1 cellular context compared by ENCODE assay signal in the genomic region with DNA sequence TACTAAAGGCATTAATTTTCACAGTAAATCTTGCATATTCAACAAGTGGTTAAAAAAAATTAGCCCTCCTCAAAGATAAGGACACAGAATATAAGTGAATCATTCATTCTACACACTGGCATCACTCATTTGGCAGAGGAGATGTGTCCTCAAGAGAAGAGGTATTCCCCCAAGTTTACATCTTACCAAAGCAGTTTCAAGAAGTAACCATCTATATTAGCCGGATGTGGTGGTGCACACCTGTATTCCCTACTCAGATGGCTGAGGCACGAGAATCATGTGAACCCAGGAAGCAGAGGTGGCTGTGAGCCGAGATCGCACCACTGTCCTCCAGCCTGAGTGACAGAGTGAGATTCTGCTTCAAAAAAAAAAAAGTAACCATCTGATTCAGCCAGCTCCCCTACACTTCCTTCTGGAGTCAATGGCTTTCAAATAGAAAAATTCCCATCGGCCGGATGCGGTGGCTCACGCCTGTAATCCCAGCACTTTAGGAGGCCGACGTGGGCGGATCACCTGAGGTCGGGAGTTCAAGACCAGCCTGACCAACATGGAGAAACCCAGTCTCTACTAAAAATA.
A peak's percentile ranks its signal among the peaks of the same experiment; 100 is the strongest.
TF ChIP-seq lines count a peak whose summit lies in the region.

No MANE protein-coding gene starts in this region.

TF ChIP-seq in HepG2, 621 proteins besides CTCF, POLR2A, EP300 and RAD21 (continued from another document):
- TF ChIP-seq, protein P1, sequence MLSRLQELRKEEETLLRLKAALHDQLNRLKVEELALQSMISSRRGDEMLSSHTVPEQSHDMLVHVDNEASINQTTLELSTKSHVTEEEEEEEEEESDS (CRISPR knock-in tag; IDR thresholded peaks at IDR 0.05; ENCODE audit: borderline replicate concordance) = 0 out of 2 replicates have a peak, but pooled peaks have one; percentile 42
- TF ChIP-seq SCMH1 (CRISPR knock-in tag; IDR thresholded peaks at IDR 0.05; ENCODE audit: borderline replicate concordance) (no peak), FOXK2 (IDR thresholded peaks at IDR 0.05) (no peak), MYNN (CRISPR knock-in tag; IDR thresholded peaks at IDR 0.05; ENCODE audit: low read depth) (no peak), ELF3 (CRISPR knock-in tag; IDR thresholded peaks at IDR 0.05) (no peak)
- TF ChIP-seq, protein P2, sequence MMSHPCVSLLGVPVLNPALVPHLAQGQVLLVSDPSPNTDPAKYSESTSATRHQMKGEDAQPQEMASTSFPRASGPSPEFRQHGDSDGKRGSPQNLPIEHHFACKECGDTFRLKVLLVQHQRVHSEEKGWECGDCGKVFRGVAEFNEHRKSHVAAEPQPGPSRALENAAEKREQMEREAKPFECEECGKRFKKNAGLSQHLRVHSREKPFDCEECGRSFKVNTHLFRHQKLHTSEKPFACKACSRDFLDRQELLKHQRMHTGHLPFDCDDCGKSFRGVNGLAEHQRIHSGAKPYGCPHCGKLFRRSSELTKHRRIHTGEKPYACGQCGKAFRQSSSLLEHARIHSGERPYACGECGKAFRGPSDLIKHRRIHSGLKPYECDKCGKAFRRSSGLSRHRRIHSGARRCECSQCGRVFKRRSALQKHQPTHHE (CRISPR knock-in tag; IDR thresholded peaks at IDR 0.05; ENCODE audit: borderline replicate concordance) = 0 out of 2 replicates have a peak, but pooled peaks have one; percentile 6
- TF ChIP-seq, protein P3, sequence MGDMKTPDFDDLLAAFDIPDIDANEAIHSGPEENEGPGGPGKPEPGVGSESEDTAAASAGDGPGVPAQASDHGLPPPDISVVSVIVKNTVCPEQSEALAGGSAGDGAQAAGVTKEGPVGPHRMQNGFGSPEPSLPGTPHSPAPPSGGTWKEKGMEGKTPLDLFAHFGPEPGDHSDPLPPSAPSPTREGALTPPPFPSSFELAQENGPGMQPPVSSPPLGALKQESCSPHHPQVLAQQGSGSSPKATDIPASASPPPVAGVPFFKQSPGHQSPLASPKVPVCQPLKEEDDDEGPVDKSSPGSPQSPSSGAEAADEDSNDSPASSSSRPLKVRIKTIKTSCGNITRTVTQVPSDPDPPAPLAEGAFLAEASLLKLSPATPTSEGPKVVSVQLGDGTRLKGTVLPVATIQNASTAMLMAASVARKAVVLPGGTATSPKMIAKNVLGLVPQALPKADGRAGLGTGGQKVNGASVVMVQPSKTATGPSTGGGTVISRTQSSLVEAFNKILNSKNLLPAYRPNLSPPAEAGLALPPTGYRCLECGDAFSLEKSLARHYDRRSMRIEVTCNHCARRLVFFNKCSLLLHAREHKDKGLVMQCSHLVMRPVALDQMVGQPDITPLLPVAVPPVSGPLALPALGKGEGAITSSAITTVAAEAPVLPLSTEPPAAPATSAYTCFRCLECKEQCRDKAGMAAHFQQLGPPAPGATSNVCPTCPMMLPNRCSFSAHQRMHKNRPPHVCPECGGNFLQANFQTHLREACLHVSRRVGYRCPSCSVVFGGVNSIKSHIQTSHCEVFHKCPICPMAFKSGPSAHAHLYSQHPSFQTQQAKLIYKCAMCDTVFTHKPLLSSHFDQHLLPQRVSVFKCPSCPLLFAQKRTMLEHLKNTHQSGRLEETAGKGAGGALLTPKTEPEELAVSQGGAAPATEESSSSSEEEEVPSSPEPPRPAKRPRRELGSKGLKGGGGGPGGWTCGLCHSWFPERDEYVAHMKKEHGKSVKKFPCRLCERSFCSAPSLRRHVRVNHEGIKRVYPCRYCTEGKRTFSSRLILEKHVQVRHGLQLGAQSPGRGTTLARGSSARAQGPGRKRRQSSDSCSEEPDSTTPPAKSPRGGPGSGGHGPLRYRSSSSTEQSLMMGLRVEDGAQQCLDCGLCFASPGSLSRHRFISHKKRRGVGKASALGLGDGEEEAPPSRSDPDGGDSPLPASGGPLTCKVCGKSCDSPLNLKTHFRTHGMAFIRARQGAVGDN (CRISPR knock-in tag; IDR thresholded peaks at IDR 0.05) = peak; percentile 24; the same call in 1 of the 2 replicates
- TF ChIP-seq, protein P4, sequence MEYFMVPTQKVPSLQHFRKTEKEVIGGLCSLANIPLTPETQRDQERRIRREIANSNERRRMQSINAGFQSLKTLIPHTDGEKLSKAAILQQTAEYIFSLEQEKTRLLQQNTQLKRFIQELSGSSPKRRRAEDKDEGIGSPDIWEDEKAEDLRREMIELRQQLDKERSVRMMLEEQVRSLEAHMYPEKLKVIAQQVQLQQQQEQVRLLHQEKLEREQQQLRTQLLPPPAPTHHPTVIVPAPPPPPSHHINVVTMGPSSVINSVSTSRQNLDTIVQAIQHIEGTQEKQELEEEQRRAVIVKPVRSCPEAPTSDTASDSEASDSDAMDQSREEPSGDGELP (IDR thresholded peaks at IDR 0.05; ENCODE audit: borderline replicate concordance, low read depth) = 0 out of 2 replicates have a peak, but pooled peaks have one; percentile 12
TF ChIP-seq in HepG2: peak in this region for 6.
